Comparison of ENCODE assay signal across 8 cellular contexts in genomic region chr16:80931985-80932720, GRCh38.
DNase-seq lines count a peak whose midpoint lies in the region; ATAC-seq and TF ChIP-seq lines count a peak whose summit lies in the region.

No MANE protein-coding gene starts in this region.

- H3K9me3 ChIP-seq in A673 (ENCODE audit: low read depth, low read length, poor library complexity, severe bottlenecking) (no peaks in the 10 kb centered on the region), esophagus (ENCODE audit: control insufficient read depth in 2 of 2, insufficient read depth in 1 of 2, low read depth in 1 of 2, low read length in 1 of 2) (no peaks in the 10 kb centered on the region), mesodermal cell (ENCODE audit: control insufficient read depth, low read length) (no peaks in the 10 kb centered on the region)

- H3K36me3 ChIP-seq in A673 (ENCODE audit: insufficient read depth, low read length, poor library complexity, severe bottlenecking) (no peaks in the 10 kb centered on the region), esophagus (ENCODE audit: control insufficient read depth in 2 of 2, insufficient read depth in 2 of 2, low read length in 1 of 2) (no peaks in the 10 kb centered on the region), mesodermal cell (ENCODE audit: control insufficient read depth, insufficient read depth, low read length) (no peaks in the 10 kb centered on the region)

- peaks cover 7% of the 10 kb centered on the region for H3K4me1 ChIP-seq in A673 (ENCODE audit: insufficient read depth, low read length, poor library complexity, severe bottlenecking)
- H3K4me1 ChIP-seq in esophagus (ENCODE audit: control insufficient read depth in 2 of 2, insufficient read depth in 2 of 2, low read length in 1 of 2), result peaks cover 0 to 8% of the 10 kb centered on the region in 2 donors
- H3K4me1 ChIP-seq in mesodermal cell (ENCODE audit: control insufficient read depth, insufficient read depth, low read length, poor library complexity, severe bottlenecking), result no peaks in the 10 kb centered on the region

- H3K27me3 ChIP-seq in A673 (replicated peaks; ENCODE audit: insufficient read depth, low read depth, low read length, poor library complexity) (peaks cover 12% of the 10 kb centered on the region), esophagus (ENCODE audit: control insufficient read depth in 1 of 2, insufficient read depth in 2 of 2, low read length in 2 of 2) (no peaks in the 10 kb centered on the region)

- no peak for TF ChIP-seq CTCF in A673 (conservative IDR thresholded peaks at IDR 0.05; ENCODE audit: low read depth, low read length)
- no peak for TF ChIP-seq CTCF in GM13976 (IDR thresholded peaks at IDR 0.05; ENCODE audit: borderline replicate concordance, control extremely low read depth, extremely low read depth, insufficient read depth, missing control alignments)
- no peak for TF ChIP-seq CTCF in VCaP (conservative IDR thresholded peaks at IDR 0.05)

- ATAC-seq in HG02852 (IDR thresholded peaks at IDR 0.05; ENCODE audit: unreplicated experiment), result no peak

- CTCF ChIA-PET in A673 (lab: Charles Lee), result no interaction called here

- H3K27ac ChIP-seq in A673 (ENCODE audit: low read depth, low read length, poor library complexity, severe bottlenecking), result no peak overlapping the region
- peak overlapping the region; percentile 73 for H3K27ac ChIP-seq in VCaP
- H3K27ac ChIP-seq in esophagus (ENCODE audit: low read depth in 2 of 2, low read length in 1 of 2), result peak overlapping the region; percentile 56 to 66
- no peak overlapping the region for H3K27ac ChIP-seq in mesodermal cell (ENCODE audit: low read depth, low read length, severe bottlenecking)

- intact Hi-C loops in A673 (cut with micrococcal nuclease; ENCODE audit: unreplicated experiment), result no loop called here

- DNase-seq in A673 (ENCODE audit: low spot score) (peak; percentile 48), GM13976 (ENCODE audit: low spot score) (peak; percentile 54), superior temporal gyrus (ENCODE audit: extremely low spot score) (peak; percentile 24)
- no peak for DNase-seq in activated CD4-positive, CD25-positive, alpha-beta regulatory T cell (lab: John Stamatoyannopoulos, UW)

- in situ Hi-C loops in GM13976 (cut with MboI; ENCODE audit: low sequenced_read_pairs, unreplicated experiment), result no loop called here

- 1 to 2% methylated on average over 62 to 63 of the region's 63 CpGs for WGBS in esophagus, 2 donors
- 4 to 5% methylated on average over 35 to 63 of the region's 63 CpGs for WGBS in mesodermal cell (ENCODE audit: insufficient coverage in 2 of 2), 2 experiments

- POLR2A ChIA-PET in A673 (lab: Charles Lee; ENCODE audit: low non-redundant PET), result no interaction called here

- H3K4me3 ChIP-seq in A673 (ENCODE audit: low read depth, low read length, poor library complexity, severe bottlenecking) (peak overlapping the region; percentile 35), esophagus (ENCODE audit: low read depth in 1 of 2, low read length in 2 of 2) (peak overlapping the region; percentile 15 to 44), mesodermal cell (ENCODE audit: extremely low read depth, insufficient read depth, low read length, poor library complexity, severe bottlenecking) (peak overlapping the region; percentile 33)

- BruUV-seq in A673 (replicated peaks; lab: Mats Ljungman, UMichigan), result no TSS peak

Comparison
In these comparisons a context has a peak if more than half of its experiments do, and no peak if none do; other contexts are left out.
1. DNase-seq: peak in A673 (single experiment), GM13976 (single experiment) and superior temporal gyrus (single experiment); none in activated CD4-positive, CD25-positive, alpha-beta regulatory T cell (0 of 4).
2. H3K27ac ChIP-seq: peak in VCaP (single experiment) and esophagus (2 of 2); none in A673 (single experiment) and mesodermal cell (single experiment).
3. Peak in every context shown above with its lines, with median percentiles within 50 percentile points of each other: H3K4me3 ChIP-seq.